In the genomic region with DNA sequence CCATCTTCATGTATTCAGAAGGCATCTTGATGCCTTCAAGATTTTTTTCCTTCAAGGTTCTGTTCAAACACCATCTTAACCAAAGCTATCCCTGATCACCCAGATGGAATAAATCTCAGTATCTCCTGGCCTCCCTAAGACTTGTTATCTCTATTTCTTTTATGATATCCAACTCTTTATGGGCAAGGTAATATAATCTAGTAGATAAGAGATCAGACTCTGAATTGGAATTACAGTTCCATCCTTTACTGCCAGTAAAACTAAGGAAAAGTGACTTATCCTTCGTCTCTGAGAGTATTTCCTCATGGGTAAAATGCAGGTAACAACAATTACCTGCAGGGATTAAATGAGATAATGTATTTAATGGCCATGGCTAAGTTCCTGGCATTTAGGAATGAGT, we compare ENCODE assay signal across 11 cellular contexts.
"Had no signal": no experiment of that assay in that cellular context is flagged by ENCODE, and none has a peak within 500 bp of the region (broad histone marks: within the 10 kb centered on the region; RNA-seq: fewer than 3 reads in every experiment).

No MANE protein-coding gene starts in this region.

- H3K36me3 ChIP-seq: HAP-1 had no signal

- DNase-seq: GM23248, GOT3, H7, H9, HCEC 1CT, HFFc6 had no signal

- FAIRE-seq: H1, H54 had no signal

- H3K4me1 ChIP-seq: HAP-1 had no signal

- H3K9me3 ChIP-seq: HAP-1 had no signal

- ATAC-seq: GM23338, HCT116 had no signal

- H3K27ac ChIP-seq: GM23248 had no signal

- H3K4me3 ChIP-seq: GM23248, GM23338, HAP-1 had no signal
